Comparison of ENCODE assay signal across 8 cellular contexts in the genomic region with DNA sequence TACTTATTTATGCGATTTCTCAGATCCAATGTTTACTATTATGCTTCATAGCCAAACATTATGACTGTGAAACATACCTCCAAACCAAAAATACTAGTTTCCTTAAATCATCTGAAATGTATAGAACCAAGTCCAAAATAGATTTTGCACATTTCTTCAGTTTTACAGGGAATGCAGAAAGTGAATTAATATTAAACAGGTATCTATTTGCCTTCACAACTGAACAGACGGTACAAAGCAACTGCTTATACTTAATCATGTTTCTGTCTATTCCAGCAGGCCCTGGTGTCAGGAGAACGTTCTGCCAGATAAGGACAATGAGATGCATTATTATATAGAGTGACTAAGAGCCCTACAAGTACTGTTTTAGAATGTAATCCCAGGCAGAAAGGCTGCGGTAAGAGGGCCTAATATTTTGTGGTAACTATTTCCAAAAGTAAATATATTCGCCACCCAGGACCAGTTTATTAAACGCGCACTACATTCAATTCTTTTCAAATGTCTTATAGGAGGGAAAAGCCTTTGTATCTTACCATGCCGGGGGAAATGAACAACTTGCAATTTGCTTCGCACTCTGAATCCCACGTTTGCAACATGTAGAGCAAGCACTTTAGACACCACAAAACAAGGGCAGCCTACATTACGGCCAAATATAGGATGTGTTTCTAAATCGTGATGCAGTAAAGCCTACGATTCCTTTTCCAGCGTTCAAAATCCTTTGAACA. TPM values are rescaled to one million over a fixed set of nuclear protein-coding genes. Genes with fewer than 3 reads are reported as not detected.
DNase-seq lines count a peak whose midpoint lies in the region; ATAC-seq, FAIRE-seq and TF ChIP-seq lines count a peak whose summit lies in the region.

No MANE protein-coding gene starts in this region.

- H3K36me3 Mint-ChIP-seq in activated CD8-positive, alpha-beta T cell treated with anti-CD3 and anti-CD28 coated beads, Interleukin-2, amount 10 ng/mL, durations not matched to agents 7 days and 5 days (ENCODE audit: low read depth) = no peaks in the 10 kb centered on the region

- H3K79me2 ChIP-seq in DOHH2 (ENCODE audit: control insufficient read depth, low read length) (peaks cover 2% of the 10 kb centered on the region), Loucy (ENCODE audit: insufficient read depth, low read length) (peaks cover 61% of the 10 kb centered on the region)

- peak overlapping the region; percentile 59 for H2AFZ ChIP-seq in Loucy (ENCODE audit: low read length)

- H3K27me3 Mint-ChIP-seq in activated CD8-positive, alpha-beta T cell treated with anti-CD3 and anti-CD28 coated beads, Interleukin-2, amount 10 ng/mL, durations not matched to agents 7 days and 5 days (ENCODE audit: low read depth) = peaks cover 2% of the 10 kb centered on the region

- H3K4me2 ChIP-seq in DOHH2 (ENCODE audit: low read length) (peak overlapping the region; percentile 74), Loucy (ENCODE audit: low read depth, low read length, poor library complexity, severe bottlenecking) (peak overlapping the region; percentile 87)

- POLR2A ChIA-PET in activated CD8-positive, alpha-beta T cell treated with anti-CD3 and anti-CD28 coated beads, Interleukin-2, amount 10 ng/mL, durations not matched to agents 7 days and 5 days (lab: Charles Lee) = interaction anchor here (0.8 to 1.2 kb wide), 4 partner anchors 39 to 98 kb away, joined by 3 read pairs; no protein-coding TSS in a partner anchor

- no peaks in the 10 kb centered on the region for H4K20me1 ChIP-seq in DOHH2 (ENCODE audit: control insufficient read depth, insufficient read depth, low read depth, low read length)
- peaks cover 48% of the 10 kb centered on the region for H4K20me1 ChIP-seq in Loucy (ENCODE audit: insufficient read depth, low read length, poor library complexity, severe bottlenecking)

- peak overlapping the region; percentile 85 for H3K9ac ChIP-seq in Loucy (ENCODE audit: low read depth, low read length, poor library complexity, severe bottlenecking)

- H3K27ac ChIP-seq in DOHH2 (ENCODE audit: low read depth, low read length) (no peak overlapping the region), iPS DF 6.9 (ENCODE audit: low read length) (no peak overlapping the region), small intestine (ENCODE audit: low read depth in 1 of 2, low read length in 1 of 2) (peak overlapping the region; percentile 90 to 91)

- ATAC-seq in activated CD8-positive, alpha-beta T cell treated with anti-CD3 and anti-CD28 coated beads, Interleukin-2, amount 10 ng/mL, durations not matched to agents 7 days and 5 days = no peak
- no peak for ATAC-seq in GM18861 (IDR thresholded peaks at IDR 0.05; ENCODE audit: unreplicated experiment)
- ATAC-seq in HG02610 (IDR thresholded peaks at IDR 0.05; ENCODE audit: unreplicated experiment) = no peak
- no peak for ATAC-seq in HG02571 (IDR thresholded peaks at IDR 0.05; ENCODE audit: unreplicated experiment)

- no peak for DNase-seq in activated CD8-positive, alpha-beta T cell treated with anti-CD3 and anti-CD28 coated beads, Interleukin-2, amount 10 ng/mL, durations not matched to agents 7 days and 5 days
- DNase-seq in iPS DF 6.9 (ENCODE audit: low read depth, low spot score) (no peak), small intestine (peak; percentile 49)

- H3K9me3 Mint-ChIP-seq in activated CD8-positive, alpha-beta T cell treated with anti-CD3 and anti-CD28 coated beads, Interleukin-2, amount 10 ng/mL, durations not matched to agents 7 days and 5 days (ENCODE audit: insufficient read depth) = no peaks in the 10 kb centered on the region

- H3K4me1 ChIP-seq in DOHH2 (ENCODE audit: control insufficient read depth, low read length) (peaks cover 46% of the 10 kb centered on the region), Loucy (ENCODE audit: insufficient read depth, low read length, poor library complexity, severe bottlenecking) (peaks cover 53% of the 10 kb centered on the region), iPS DF 6.9 (ENCODE audit: control insufficient read depth, insufficient read depth, low read length) (no peaks in the 10 kb centered on the region), small intestine (ENCODE audit: control insufficient read depth in 2 of 2, insufficient read depth in 1 of 2, low read depth in 1 of 2, low read length in 1 of 2) (peaks cover 2 to 7% of the 10 kb centered on the region in 2 donors)

- no peaks in the 10 kb centered on the region for H3K9me3 ChIP-seq in DOHH2 (ENCODE audit: control insufficient read depth, insufficient read depth, low read length)
- no peaks in the 10 kb centered on the region for H3K9me3 ChIP-seq in Loucy (ENCODE audit: insufficient read depth, low read depth, low read length)
- no peaks in the 10 kb centered on the region for H3K9me3 ChIP-seq in iPS DF 6.9 (ENCODE audit: control insufficient read depth, insufficient read depth, low read length)
- H3K9me3 ChIP-seq in small intestine (ENCODE audit: control insufficient read depth, low read depth) = no peaks in the 10 kb centered on the region

- H3K36me3 ChIP-seq in DOHH2 (ENCODE audit: control insufficient read depth, low read length) (no peaks in the 10 kb centered on the region), Loucy (ENCODE audit: insufficient read depth, low read length) (no peaks in the 10 kb centered on the region), iPS DF 6.9 (ENCODE audit: control insufficient read depth, insufficient read depth, low read length) (no peaks in the 10 kb centered on the region), small intestine (ENCODE audit: control insufficient read depth in 2 of 2, insufficient read depth in 2 of 2, low read length in 2 of 2) (no peaks in the 10 kb centered on the region)

- H3K27ac Mint-ChIP-seq in activated CD8-positive, alpha-beta T cell treated with anti-CD3 and anti-CD28 coated beads, Interleukin-2, amount 10 ng/mL, durations not matched to agents 7 days and 5 days = peak overlapping the region; percentile 81

- TF ChIP-seq CTCF in DOHH2 (IDR thresholded peaks at IDR 0.05; ENCODE audit: low read depth, low read length, poor library complexity, severe bottlenecking) (no peak), Loucy (conservative IDR thresholded peaks at IDR 0.05; ENCODE audit: low read length) (no peak)

- H3K4me3 ChIP-seq in DOHH2 (ENCODE audit: low read length) (peak overlapping the region; percentile 77), Loucy (ENCODE audit: low read length, poor library complexity, severe bottlenecking) (peak overlapping the region; percentile 92), iPS DF 6.9 (ENCODE audit: low read length) (peak overlapping the region; percentile 63; the same call in 1 of the 2 replicates), small intestine (ENCODE audit: low read depth in 1 of 2, low read length in 2 of 2) (peak overlapping the region; percentile 64 to 85)

- H3F3A ChIP-seq in DOHH2 (ENCODE audit: control insufficient read depth, insufficient read depth) (peaks cover 5% of the 10 kb centered on the region; the same call in 1 of the 2 replicates), Loucy (ENCODE audit: low read depth) (peaks cover 7% of the 10 kb centered on the region; the same call in 1 of the 2 replicates)

- H3K9me2 ChIP-seq in DOHH2 (replicated peaks; ENCODE audit: control insufficient read depth, low read length) = no peaks in the 10 kb centered on the region
- H3K9me2 ChIP-seq in Loucy (replicated peaks; ENCODE audit: low read depth, low read length) = no peaks in the 10 kb centered on the region

- CTCF ChIA-PET in activated CD8-positive, alpha-beta T cell treated with anti-CD3 and anti-CD28 coated beads, Interleukin-2, amount 10 ng/mL, durations not matched to agents 7 days and 5 days (lab: Charles Lee) = interaction anchor here (0.8 to 1.1 kb wide), 6 partner anchors 8 to 161 kb away, joined by 3 to 5 read pairs (median 3); no protein-coding TSS in a partner anchor

- 100% methylated on average over 1 of the region's 14 CpGs for WGBS in iPS DF 6.9 (ENCODE audit: insufficient coverage, insufficient read length)
- WGBS in small intestine, 3 donors = 23% methylated on average over 14 of the region's 14 CpGs

- peak overlapping the region; percentile 92 for H3K4me3 Mint-ChIP-seq in activated CD8-positive, alpha-beta T cell treated with anti-CD3 and anti-CD28 coated beads, Interleukin-2, amount 10 ng/mL, durations not matched to agents 7 days and 5 days

- H3K27me3 ChIP-seq in DOHH2 (ENCODE audit: control insufficient read depth, low read length) = peaks cover 14% of the 10 kb centered on the region
- H3K27me3 ChIP-seq in Loucy (ENCODE audit: insufficient read depth, low read length, poor library complexity, severe bottlenecking) = no peaks in the 10 kb centered on the region
- H3K27me3 ChIP-seq in iPS DF 6.9 (ENCODE audit: control insufficient read depth, insufficient read depth, low read length) = no peaks in the 10 kb centered on the region
- no peaks in the 10 kb centered on the region for H3K27me3 ChIP-seq in small intestine (ENCODE audit: control insufficient read depth in 2 of 2, insufficient read depth in 2 of 2, low read length in 2 of 2)

- peaks cover 56% of the 10 kb centered on the region for H3K4me1 Mint-ChIP-seq in activated CD8-positive, alpha-beta T cell treated with anti-CD3 and anti-CD28 coated beads, Interleukin-2, amount 10 ng/mL, durations not matched to agents 7 days and 5 days (ENCODE audit: low read depth)

- FAIRE-seq in small intestine (lab: Jason Lieb, UNC) = no peak

RNA-seq across cellular contexts. Expression of gene CORO1C, which starts 1.5 kb away (rescaled TPM):
- total RNA-seq in activated CD8-positive, alpha-beta T cell treated with anti-CD3 and anti-CD28 coated beads, Interleukin-2, amount 10 ng/mL, durations not matched to agents 7 days and 5 days = 10 to 100 TPM; 66.3 to 69.2 TPM
- 10 to 100 TPM; 22.2 to 36.7 (median 29.3) TPM for polyA plus RNA-seq in small intestine

Comparison
In these comparisons a context has a peak if more than half of its experiments do, and no peak if none do; other contexts are left out.
1. H3K27ac ChIP-seq: peak in small intestine (2 of 2); none in DOHH2 (single experiment) and iPS DF 6.9 (single experiment).
2. Peak in every context shown above with its lines, with median percentiles within 50 percentile points of each other: H3K4me3 ChIP-seq.